8 cellular contexts compared by ENCODE assay signal in genomic region chr18:26460449-26461091, GRCh38.
DNase-seq lines count a peak whose midpoint lies in the region; ATAC-seq, FAIRE-seq and TF ChIP-seq lines count a peak whose summit lies in the region.

No MANE protein-coding gene starts in this region.

- no peaks in the 10 kb centered on the region for H3K27me3 Mint-ChIP-seq in CD4-positive, alpha-beta T cell
- H3K27me3 Mint-ChIP-seq in activated T-cell treated with anti-CD3 and anti-CD28 coated beads, Interleukin-2, amount 50 U/mL, for 4 hours (ENCODE audit: low read depth) = no peaks in the 10 kb centered on the region

- H3K27me3 ChIP-seq in OCI-LY3 (ENCODE audit: low read depth, low read length) = no peaks in the 10 kb centered on the region
- no peaks in the 10 kb centered on the region for H3K27me3 ChIP-seq in trophoblast cell (ENCODE audit: insufficient read depth, low read length)
- H3K27me3 ChIP-seq in CD4-positive, alpha-beta T cell (ENCODE audit: control insufficient read depth, insufficient read depth, low read length) = no peaks in the 10 kb centered on the region

- peak; percentile 61 for ATAC-seq in GM19372 (IDR thresholded peaks at IDR 0.05; ENCODE audit: low read depth, unreplicated experiment)
- peak; percentile 73 for ATAC-seq in HG03064 (IDR thresholded peaks at IDR 0.05; ENCODE audit: low read depth, unreplicated experiment)
- ATAC-seq in CD4-positive, alpha-beta T cell (ENCODE audit: poor library complexity) = no peak
- ATAC-seq in activated T-cell treated with anti-CD3 and anti-CD28 coated beads, Interleukin-2, amount 50 U/mL, for 4 hours = no peak

- no peak overlapping the region for H2BK12ac ChIP-seq in trophoblast cell (ENCODE audit: low read length)

- DNase-seq in trophoblast cell (peak; percentile 73 to 83), frontal cortex (ENCODE audit: low spot score in 2 of 2) (no peak), amygdala (lab: John Stamatoyannopoulos, UW) (no peak)
- DNase-seq in CD4-positive, alpha-beta T cell = no peak
- no peak for DNase-seq in activated T-cell treated with anti-CD3 and anti-CD28 coated beads, Interleukin-2, amount 50 U/mL, for 4 hours

- H3K36me3 Mint-ChIP-seq in CD4-positive, alpha-beta T cell (ENCODE audit: low read depth) = no peaks in the 10 kb centered on the region
- peaks cover 8% of the 10 kb centered on the region for H3K36me3 Mint-ChIP-seq in activated T-cell treated with anti-CD3 and anti-CD28 coated beads, Interleukin-2, amount 50 U/mL, for 4 hours (ENCODE audit: insufficient read depth)

- intact Hi-C loops in CD4-positive, alpha-beta T cell (cut with DNase I, micrococcal nuclease) = no loop called here

- no peak for TF ChIP-seq CTCF in OCI-LY3 (IDR thresholded peaks at IDR 0.05; ENCODE audit: low read depth, low read length)
- TF ChIP-seq CTCF in CD4-positive, alpha-beta T cell (IDR thresholded peaks at IDR 0.05) = no peak

- no peak overlapping the region for H2BK5ac ChIP-seq in trophoblast cell (ENCODE audit: low read depth, low read length, poor library complexity)

- no peaks in the 10 kb centered on the region for H4K20me1 ChIP-seq in OCI-LY3 (ENCODE audit: insufficient read depth, low read length)

- H2AK5ac ChIP-seq in trophoblast cell (ENCODE audit: low read length) = no peak overlapping the region

- H3K4me3 ChIP-seq in OCI-LY3 (ENCODE audit: low read length) = no peak overlapping the region
- no peak overlapping the region for H3K4me3 ChIP-seq in trophoblast cell (ENCODE audit: low read depth, low read length)

- no peak overlapping the region for H3K4ac ChIP-seq in trophoblast cell (ENCODE audit: low read depth, low read length)

- POLR2A ChIA-PET in CD4-positive, alpha-beta T cell (lab: Charles Lee) = no interaction called here

- H3K27ac ChIP-seq in OCI-LY3 (ENCODE audit: low read length) = no peak overlapping the region
- no peak overlapping the region for H3K27ac ChIP-seq in trophoblast cell (ENCODE audit: low read depth, low read length)
- H3K27ac ChIP-seq in CD4-positive, alpha-beta T cell (ENCODE audit: low read depth, low read length) = no peak overlapping the region

- H3K9ac ChIP-seq in OCI-LY3 (ENCODE audit: low read length) = no peak overlapping the region
- H3K9ac ChIP-seq in trophoblast cell (ENCODE audit: low read length) = no peak overlapping the region

- no peaks in the 10 kb centered on the region for H3K79me1 ChIP-seq in trophoblast cell (ENCODE audit: low read length)

- no peak overlapping the region for H3K23ac ChIP-seq in trophoblast cell (ENCODE audit: low read length)

- H3K4me1 Mint-ChIP-seq in CD4-positive, alpha-beta T cell (ENCODE audit: low read depth) = no peaks in the 10 kb centered on the region
- no peaks in the 10 kb centered on the region for H3K4me1 Mint-ChIP-seq in activated T-cell treated with anti-CD3 and anti-CD28 coated beads, Interleukin-2, amount 50 U/mL, for 4 hours (ENCODE audit: low read depth)

- H2BK120ac ChIP-seq in trophoblast cell (ENCODE audit: insufficient read depth, low read length, poor library complexity) = no peak overlapping the region

- no peaks in the 10 kb centered on the region for H3K9me3 Mint-ChIP-seq in CD4-positive, alpha-beta T cell
- H3K9me3 Mint-ChIP-seq in activated T-cell treated with anti-CD3 and anti-CD28 coated beads, Interleukin-2, amount 50 U/mL, for 4 hours = no peaks in the 10 kb centered on the region

- CTCF ChIA-PET in CD4-positive, alpha-beta T cell (lab: Charles Lee) = interaction anchor here (1.5 kb wide), 1 partner anchor 8 kb away, joined by 3 read pairs; no protein-coding TSS in a partner anchor

- H4K12ac ChIP-seq in trophoblast cell (ENCODE audit: low read depth, low read length) = no peak overlapping the region

- H2AFZ ChIP-seq in OCI-LY3 (ENCODE audit: low read depth, low read length) (no peak overlapping the region), trophoblast cell (ENCODE audit: insufficient read depth, low read length, poor library complexity) (no peak overlapping the region)

- H3K27ac Mint-ChIP-seq in CD4-positive, alpha-beta T cell = no peak overlapping the region

- H3K9me3 ChIP-seq in OCI-LY3 (ENCODE audit: insufficient read depth, low read length) (no peaks in the 10 kb centered on the region), trophoblast cell (ENCODE audit: insufficient read depth, low read depth, low read length) (no peaks in the 10 kb centered on the region)
- no peaks in the 10 kb centered on the region for H3K9me3 ChIP-seq in CD4-positive, alpha-beta T cell (ENCODE audit: control insufficient read depth, low read length)

- WGBS in trophoblast cell (ENCODE audit: extremely low coverage, insufficient coverage, insufficient read length) = no CpG with 5 or more reads among the region's 4 CpGs

- H3K4me2 ChIP-seq in OCI-LY3 (ENCODE audit: low read length) (peak overlapping the region; percentile 25), trophoblast cell (ENCODE audit: low read length) (no peak overlapping the region)

- no peak overlapping the region for H3K4me3 Mint-ChIP-seq in CD4-positive, alpha-beta T cell
- no peak overlapping the region for H3K4me3 Mint-ChIP-seq in activated T-cell treated with anti-CD3 and anti-CD28 coated beads, Interleukin-2, amount 50 U/mL, for 4 hours

- H3K36me3 ChIP-seq in OCI-LY3 (replicated peaks; ENCODE audit: low read depth, low read length) (no peaks in the 10 kb centered on the region), trophoblast cell (ENCODE audit: control insufficient read depth in 1 of 2, insufficient read depth in 2 of 2, low read length in 2 of 2) (peaks cover 0 to 6% of the 10 kb centered on the region in 2 experiments)

- no peak overlapping the region for H3K14ac ChIP-seq in trophoblast cell (ENCODE audit: low read length)

- H3K79me2 ChIP-seq in OCI-LY3 (ENCODE audit: low read length) (no peaks in the 10 kb centered on the region), trophoblast cell (ENCODE audit: control insufficient read depth, insufficient read depth, low read length, poor library complexity) (no peaks in the 10 kb centered on the region)

- H3K18ac ChIP-seq in trophoblast cell (ENCODE audit: low read length) = no peak overlapping the region

- no peak for FAIRE-seq in frontal cortex (lab: Jason Lieb, UNC)

- H3K4me1 ChIP-seq in OCI-LY3 (ENCODE audit: low read length) (peaks cover 14% of the 10 kb centered on the region), trophoblast cell (ENCODE audit: control insufficient read depth in 1 of 2, insufficient read depth in 2 of 2, low read length in 2 of 2) (peaks cover 0 to 3% of the 10 kb centered on the region in 2 experiments)

- H4K91ac ChIP-seq in trophoblast cell (ENCODE audit: low read depth, low read length) = peak overlapping the region; percentile 66

- H4K8ac ChIP-seq in trophoblast cell (ENCODE audit: low read depth, low read length) = no peak overlapping the region

Comparison
In these comparisons a context has a peak if more than half of its experiments do, and no peak if none do; other contexts are left out.
1. ATAC-seq: peak in GM19372 (single experiment) and HG03064 (single experiment); none in CD4-positive, alpha-beta T cell (single experiment) and activated T-cell treated with anti-CD3 and anti-CD28 coated beads, Interleukin-2, amount 50 U/mL, for 4 hours (0 of 2).
2. DNase-seq: peak in trophoblast cell (2 of 2); none in CD4-positive, alpha-beta T cell (0 of 10), frontal cortex (0 of 2), amygdala (0 of 56) and activated T-cell treated with anti-CD3 and anti-CD28 coated beads, Interleukin-2, amount 50 U/mL, for 4 hours (single experiment).